ENCODE assay signal across 24 cellular contexts in genomic region chr13:48216204-48216711, GRCh38.
"Had no signal": no experiment of that assay in that cellular context is flagged by ENCODE, and none has a peak within 500 bp of the region (broad histone marks: within the 10 kb centered on the region; RNA-seq: fewer than 3 reads in every experiment).

No MANE protein-coding gene starts in this region.

- DNase-seq: KBM-7, MV-4-11, NCI-H1048, NCI-H1105, NCI-H1417 treated with DMSO at 0.1 percent for 48 hours, NCI-H146, NCI-H1694 treated with DMSO at 0.1 percent for 48 hours, NCI-H1930, NCI-H2081 treated with DMSO at 0.1 percent for 48 hours, NCI-H2171, NCI-H446, NCI-H510A, NCI-H524 treated with DMSO at 0.1 percent for 48 hours, NCI-H69, NCI-H774, PC-3, SHP77, SK-N-SH, SW 1271, T-cell had no signal

- H3K27me3 Mint-ChIP-seq: T-cell had no signal

- ATAC-seq: Panc1, PC-3, T-cell had no signal

- H3K27ac ChIP-seq: HL-60, RWPE1 had no signal

- FAIRE-seq: HTR-8/SVneo had no signal

- H3K9me2 ChIP-seq: SK-N-SH had no signal

- H3K4me3 Mint-ChIP-seq: T-cell had no signal

- H3K9me3 ChIP-seq: SK-N-SH had no signal

- H3K9ac ChIP-seq: SK-N-SH had no signal

- H3K4me2 ChIP-seq: SK-N-SH had no signal
